ENCODE assay signal across 8 cellular contexts in the genomic region with DNA sequence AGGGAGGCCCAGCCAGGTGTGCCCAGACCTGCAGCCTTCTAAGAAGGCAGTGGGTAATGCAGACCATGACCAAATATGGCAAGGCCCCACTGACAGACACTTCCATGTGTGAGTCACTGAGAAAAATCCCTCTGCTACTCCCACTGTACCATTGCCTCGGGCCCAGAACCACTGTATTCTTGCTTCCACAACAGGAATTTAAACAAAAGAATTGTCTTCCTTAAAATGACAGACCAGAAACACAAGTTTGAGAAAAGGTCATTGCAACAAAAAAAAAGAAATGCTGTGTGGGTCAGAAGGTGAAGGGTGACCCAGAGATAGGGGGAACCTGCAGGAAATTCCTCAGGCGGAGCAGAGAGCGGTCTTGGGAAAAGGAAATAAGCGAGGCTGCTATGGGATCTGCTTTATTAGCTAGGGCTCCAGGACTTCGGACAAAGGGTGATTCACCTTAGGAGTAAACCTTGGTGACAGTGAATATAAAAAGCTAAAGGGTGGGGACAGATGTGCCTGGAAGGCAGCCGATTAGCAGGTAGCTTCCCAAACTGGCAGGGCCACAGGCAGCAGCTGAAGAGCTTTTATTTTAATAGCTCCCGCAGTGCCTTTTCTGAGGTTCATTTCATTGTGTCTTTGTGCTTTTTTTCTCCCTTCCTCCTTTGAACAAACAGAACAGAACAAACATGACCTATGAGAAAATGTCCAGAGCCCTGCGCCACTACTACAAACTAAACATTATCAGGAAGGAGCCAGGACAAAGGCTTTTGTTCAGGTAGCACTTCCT.
DNase-seq lines count a peak whose midpoint lies in the region; ATAC-seq and TF ChIP-seq lines count a peak whose summit lies in the region.

No MANE protein-coding gene starts in this region.

- H3K4me2 ChIP-seq in DND-41 (ENCODE audit: insufficient read depth, low read length) (no peak overlapping the region), osteoblast (ENCODE audit: insufficient read depth, low read length) (peak overlapping the region; percentile 2)

- H3K27ac ChIP-seq in DND-41 (ENCODE audit: low read length) (peak overlapping the region; percentile 29; the same call in 1 of the 2 replicates), epithelial cell of prostate (peak overlapping the region; percentile 85), osteoblast (ENCODE audit: low read depth, low read length) (peak overlapping the region; percentile 40)

- H3K27me3 ChIP-seq in DND-41 (ENCODE audit: insufficient read depth, low read length, poor library complexity): no peaks in the 10 kb centered on the region
- no peaks in the 10 kb centered on the region for H3K27me3 ChIP-seq in osteoblast (ENCODE audit: insufficient read depth, low read length)

- H3K4me3 ChIP-seq in DND-41 (ENCODE audit: low read depth in 1 of 2, low read length in 2 of 2) (no peak overlapping the region), osteoblast (ENCODE audit: insufficient read depth, low read length) (no peak overlapping the region)

- H3K9me3 ChIP-seq in DND-41 (ENCODE audit: insufficient read depth, low read length, severe bottlenecking): no peaks in the 10 kb centered on the region
- H3K9me3 ChIP-seq in osteoblast (ENCODE audit: low read depth, low read length): no peaks in the 10 kb centered on the region

- H3K4me1 ChIP-seq in DND-41 (ENCODE audit: insufficient read depth, low read length) (peaks cover 5% of the 10 kb centered on the region), osteoblast (ENCODE audit: insufficient read depth, low read length) (peaks cover 25% of the 10 kb centered on the region)

- H4K20me1 ChIP-seq in DND-41 (ENCODE audit: insufficient read depth, low read length) (no peaks in the 10 kb centered on the region), osteoblast (ENCODE audit: insufficient read depth, low read length) (no peaks in the 10 kb centered on the region)

- H3K36me3 ChIP-seq in DND-41 (ENCODE audit: insufficient read depth, low read length) (peaks cover 94% of the 10 kb centered on the region), osteoblast (ENCODE audit: insufficient read depth, low read length) (peaks cover 23% of the 10 kb centered on the region)

- H3K79me2 ChIP-seq in DND-41 (ENCODE audit: insufficient read depth, low read length): peaks cover 14% of the 10 kb centered on the region
- no peaks in the 10 kb centered on the region for H3K79me2 ChIP-seq in osteoblast (ENCODE audit: insufficient read depth, low read length)

- no peak overlapping the region for H3K9ac ChIP-seq in DND-41 (ENCODE audit: low read depth, low read length)

- no peak for TF ChIP-seq CTCF in DND-41 (IDR thresholded peaks at IDR 0.05; ENCODE audit: borderline replicate concordance, extremely low read depth, low read length, poor library complexity, severe bottlenecking)
- no peak for TF ChIP-seq CTCF in osteoblast (IDR thresholded peaks at IDR 0.05; ENCODE audit: extremely low read depth, low read depth, low read length)

- ATAC-seq in DND-41 (ENCODE audit: insufficient read depth, low read depth): no peak

- H2AFZ ChIP-seq in DND-41 (ENCODE audit: low read depth, low read length) (no peak overlapping the region), osteoblast (ENCODE audit: low read length) (no peak overlapping the region)

- DNase-seq in DND-41 (no peak), NCI-H345 (lab: John Stamatoyannopoulos, UW) (peak; percentile 80), epithelial cell of prostate (ENCODE audit: low read depth, low spot score) (peak; percentile 60), osteoblast (ENCODE audit: insufficient read length, low spot score, missing footprints) (peak; percentile 66), T-helper 2 cell (no peak), AML-193 (lab: John Stamatoyannopoulos, UW) (no peak)
- no peak for DNase-seq in stimulated activated CD4-positive, alpha-beta T cell treated with anti-CD3 and anti-CD28 coated beads, Interleukin-4, amount 100 ng/mL, for 4 hours
- DNase-seq in activated CD8-positive, alpha-beta memory T cell treated with anti-CD3 and anti-CD28 coated beads, Interleukin-2, amount 50 U/mL, for 4 hours: no peak

Comparison
In these comparisons a context has a peak if more than half of its experiments do, and no peak if none do; other contexts are left out.
1. DNase-seq: peak in NCI-H345 (single experiment), epithelial cell of prostate (single experiment) and osteoblast (single experiment); none in DND-41 (single experiment), T-helper 2 cell (0 of 5), stimulated activated CD4-positive, alpha-beta T cell treated with anti-CD3 and anti-CD28 coated beads, Interleukin-4, amount 100 ng/mL, for 4 hours (0 of 2), AML-193 (0 of 2) and activated CD8-positive, alpha-beta memory T cell treated with anti-CD3 and anti-CD28 coated beads, Interleukin-2, amount 50 U/mL, for 4 hours (single experiment).
2. H3K27ac ChIP-seq: peak in every context shown above with its lines; median percentile 85 in epithelial cell of prostate; 40 in osteoblast; 29 in DND-41.